9 cellular contexts compared by ENCODE assay signal in the genomic region with DNA sequence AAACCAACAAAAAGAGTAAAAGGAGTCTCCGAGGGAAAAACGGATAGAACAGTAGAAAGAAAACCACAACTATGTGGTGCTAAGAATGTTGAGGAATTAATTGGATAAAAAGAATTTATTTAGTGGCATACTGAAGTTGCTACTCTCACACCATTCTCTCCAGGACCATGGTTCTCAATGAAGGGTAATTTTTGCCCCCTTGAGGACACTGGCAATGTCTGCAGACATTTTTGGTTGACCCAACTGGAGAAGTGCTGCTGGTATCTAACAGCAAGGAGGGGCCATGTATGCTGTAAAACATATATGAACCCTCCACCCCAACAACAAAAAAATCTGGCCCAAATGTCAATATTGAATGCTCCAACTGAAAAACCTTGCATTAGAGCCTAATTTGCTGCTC.
DNase-seq lines count a peak whose midpoint lies in the region; ATAC-seq and TF ChIP-seq lines count a peak whose summit lies in the region.
"Had no signal": no experiment of that assay in that cellular context is flagged by ENCODE, and none has a peak within 500 bp of the region (broad histone marks: within the 10 kb centered on the region; RNA-seq: fewer than 3 reads in every experiment).

No MANE protein-coding gene starts in this region.

- CTCF ChIA-PET in T-cell (lab: Charles Lee): no interaction called here

- H3K27ac ChIP-seq in WERI-Rb-1 (no peak overlapping the region), thyroid gland (no peak overlapping the region)

- H3K4me3 Mint-ChIP-seq in HFFc6: no peak overlapping the region
- H3K4me3 Mint-ChIP-seq in T-cell: no peak overlapping the region
- H3K4me3 Mint-ChIP-seq: activated naive CD8-positive, alpha-beta T cell had no signal

- no peak for TF ChIP-seq POLR2A in thyroid gland (IDR thresholded peaks at IDR 0.05)

- intact Hi-C loops in left colon (cut with DNase I, micrococcal nuclease) (no loop called here), thyroid gland (cut with DNase I) (no loop called here)

- H3K36me3 ChIP-seq in WERI-Rb-1: peaks cover 58% of the 10 kb centered on the region
- no peaks in the 10 kb centered on the region for H3K36me3 ChIP-seq in thyroid gland

- H3K9me3 Mint-ChIP-seq in HFFc6 (no peaks in the 10 kb centered on the region), T-cell (peaks cover 0 to 2% (median 0%) of the 10 kb centered on the region in 3 donors)

- H3K36me3 Mint-ChIP-seq in HFFc6 (ENCODE audit: low read depth): peaks cover 4% of the 10 kb centered on the region
- H3K36me3 Mint-ChIP-seq in T-cell: peaks cover 31% of the 10 kb centered on the region

- peaks cover 29% of the 10 kb centered on the region for H3K4me1 Mint-ChIP-seq in HFFc6 (ENCODE audit: low read depth)
- H3K4me1 Mint-ChIP-seq in T-cell: peaks cover 0 to 4% (median 0%) of the 10 kb centered on the region in 3 donors

- H3K27ac Mint-ChIP-seq in HFFc6 (no peak overlapping the region), T-cell (no peak overlapping the region)
- H3K27ac Mint-ChIP-seq: activated naive CD8-positive, alpha-beta T cell had no signal

- no peaks in the 10 kb centered on the region for H3K4me1 ChIP-seq in thyroid gland

- H3K4me3 ChIP-seq in WERI-Rb-1 (ENCODE audit: low read depth, low read length) (no peak overlapping the region), thyroid gland (replicated peaks in 1 of 3) (no peak overlapping the region)

- TF ChIP-seq CTCF in HFFc6 (IDR thresholded peaks at IDR 0.05): peak; percentile 56
- TF ChIP-seq CTCF in WERI-Rb-1 (IDR thresholded peaks at IDR 0.05; ENCODE audit: low read depth, low read length): 0 out of 2 replicates have a peak, but pooled peaks have one; percentile 20
- peak in 2 of 6 experiments; percentile 26 to 31 for TF ChIP-seq CTCF in thyroid gland (IDR thresholded peaks at IDR 0.05)

- H3K27me3 ChIP-seq in WERI-Rb-1 (ENCODE audit: insufficient read depth, low read depth, severe bottlenecking) (no peaks in the 10 kb centered on the region), thyroid gland (no peaks in the 10 kb centered on the region)

- POLR2A ChIA-PET in T-cell (lab: Charles Lee): no interaction called here

- H3K9me3 ChIP-seq in WERI-Rb-1 (ENCODE audit: severe bottlenecking): no peaks in the 10 kb centered on the region
- no peaks in the 10 kb centered on the region for H3K9me3 ChIP-seq in thyroid gland

- WGBS in thyroid gland, 2 donors: 92 to 93% methylated on average over 2 of the region's 2 CpGs

- H3K27me3 Mint-ChIP-seq in HFFc6 (ENCODE audit: insufficient read depth): no peaks in the 10 kb centered on the region
- H3K27me3 Mint-ChIP-seq in T-cell: no peaks in the 10 kb centered on the region
- H3K27me3 Mint-ChIP-seq: activated naive CD8-positive, alpha-beta T cell had no signal

- ATAC-seq in left colon: peak; percentile 30
- no peak for ATAC-seq in T-cell (replicated peaks in 1 of 4)

- DNase-seq in D341Med (ENCODE audit: low spot score) (peak; percentile 50), HFFc6 (peak; percentile 9), WERI-Rb-1 (peak; percentile 11), left colon (no peak), NCI-H510A (lab: John Stamatoyannopoulos, UW) (no peak), T-cell (no peak), DMS79 treated with DMSO at 0.1 percent for 48 hours (lab: John Stamatoyannopoulos, UW) (no peak), thyroid gland (no peak)

Comparison
In these comparisons a context has a peak if more than half of its experiments do, and no peak if none do; other contexts are left out.
1. DNase-seq: peak in D341Med (single experiment), HFFc6 (single experiment) and WERI-Rb-1 (single experiment); none in left colon (0 of 2), NCI-H510A (single experiment), T-cell (0 of 34), DMS79 treated with DMSO at 0.1 percent for 48 hours (single experiment) and thyroid gland (0 of 2).